Comparison of ENCODE assay signal across 26 cellular contexts in genomic region chr10:98450618-98451017, GRCh38.
"Had no signal": no experiment of that assay in that cellular context is flagged by ENCODE, and none has a peak within 500 bp of the region (broad histone marks: within the 10 kb centered on the region; RNA-seq: fewer than 3 reads in every experiment).

No MANE protein-coding gene starts in this region.

- H3K27me3 ChIP-seq: ovary, uterus had no signal

- H3K9me3 Mint-ChIP-seq: immature natural killer cell; naive thymus-derived CD8-positive, alpha-beta T cell; nephron progenitor cell; stimulated activated memory B cell treated with anti-CD40 and anti-IgM and Interleukin-4, amounts not matched to agents 10 μg/mL and 1 μg/mL and 100 μg/mL, for 72 hours; stimulated activated naive CD8-positive, alpha-beta T cell treated with anti-CD3 and anti-CD28 coated beads, Interleukin-15, amount 100 ng/mL, for 72 hours; type B pancreatic cell had no signal

- H3K4me3 ChIP-seq: lower lobe of right lung, ovary, prostate gland, skin epidermis, spleen, tibial nerve, uterus had no signal

- H3K36me3 ChIP-seq: lower lobe of right lung, ovary, prostate gland, spleen, tibial nerve, uterus had no signal

- H3K4me3 Mint-ChIP-seq: immature natural killer cell; naive thymus-derived CD8-positive, alpha-beta T cell; nephron progenitor cell; stimulated activated memory B cell treated with anti-CD40 and anti-IgM and Interleukin-4, amounts not matched to agents 10 μg/mL and 1 μg/mL and 100 μg/mL, for 72 hours; stimulated activated naive CD8-positive, alpha-beta T cell treated with anti-CD3 and anti-CD28 coated beads, Interleukin-15, amount 100 ng/mL, for 72 hours; type B pancreatic cell had no signal

- H3K27me3 Mint-ChIP-seq: stimulated activated memory B cell treated with anti-CD40 and anti-IgM and Interleukin-4, amounts not matched to agents 10 μg/mL and 1 μg/mL and 100 μg/mL, for 72 hours; type B pancreatic cell had no signal

- DNase-seq: hypothalamus; immature natural killer cell; islet precursor cell; left ventricle myocardium superior; lower lobe of right lung; mammary epithelial cell; mesenchymal stem cell; naive thymus-derived CD8-positive, alpha-beta T cell; nephron progenitor cell; ovary; retina; right cardiac atrium; spleen; stimulated activated CD4-positive, alpha-beta T cell treated with anti-CD3 and anti-CD28 coated beads, Interleukin-4, amount 100 ng/mL, for 4 hours; stimulated activated CD8-positive, alpha-beta memory T cell treated with anti-CD3 and anti-CD28 coated beads, Interleukin-4, amount 100 ng/mL, for 48 hours; stimulated activated naive CD4-positive, alpha-beta T cell treated with Interleukin-2 at 50 U/mL for 16 hours; stimulated activated naive CD8-positive, alpha-beta T cell treated with anti-CD3 and anti-CD28 coated beads, Interleukin-15, amount 100 ng/mL, for 72 hours; substantia nigra; uterus had no signal

- H3K36me3 Mint-ChIP-seq: immature natural killer cell; naive thymus-derived CD8-positive, alpha-beta T cell; stimulated activated memory B cell treated with anti-CD40 and anti-IgM and Interleukin-4, amounts not matched to agents 10 μg/mL and 1 μg/mL and 100 μg/mL, for 72 hours; type B pancreatic cell had no signal

- H3K4me1 ChIP-seq: prostate gland, uterus had no signal

- H3K9me3 ChIP-seq: lower lobe of right lung, ovary, prostate gland, spleen, tibial nerve, uterus had no signal

- H3K27ac Mint-ChIP-seq: immature natural killer cell; naive thymus-derived CD8-positive, alpha-beta T cell; nephron progenitor cell; stimulated activated memory B cell treated with anti-CD40 and anti-IgM and Interleukin-4, amounts not matched to agents 10 μg/mL and 1 μg/mL and 100 μg/mL, for 72 hours; stimulated activated naive CD8-positive, alpha-beta T cell treated with anti-CD3 and anti-CD28 coated beads, Interleukin-15, amount 100 ng/mL, for 72 hours; type B pancreatic cell had no signal

- ATAC-seq: left lobe of liver; left ventricle myocardium superior; lower lobe of right lung; naive thymus-derived CD8-positive, alpha-beta T cell; right cardiac atrium; sciatic nerve; stimulated activated memory B cell treated with anti-CD40 and anti-IgM and Interleukin-4, amounts not matched to agents 10 μg/mL and 1 μg/mL and 100 μg/mL, for 72 hours; stimulated activated naive CD8-positive, alpha-beta T cell treated with anti-CD3 and anti-CD28 coated beads, Interleukin-15, amount 100 ng/mL, for 72 hours had no signal

- H3K27ac ChIP-seq: lower lobe of right lung, ovary, prostate gland, skin epidermis, spleen, tibial nerve, uterus had no signal
